ENCODE assay signal across 1 cellular context in genomic region chr3:57079221-57079831, GRCh38.
A peak's percentile ranks its signal among the peaks of the same experiment; 100 is the strongest.
TF ChIP-seq lines count a peak whose summit lies in the region.

No MANE protein-coding gene starts in this region.

TF ChIP-seq in HepG2, 621 proteins besides CTCF, POLR2A, EP300 and RAD21 (continued from another document and continues in another):
- TF ChIP-seq CEBPZ (IDR thresholded peaks at IDR 0.05; ENCODE audit: low read length) (no peak), ZNF225 (CRISPR knock-in tag; IDR thresholded peaks at IDR 0.05) (no peak), ZNF570 (CRISPR knock-in tag; IDR thresholded peaks at IDR 0.05; ENCODE audit: borderline replicate concordance) (no peak), MNT (IDR thresholded peaks at IDR 0.05) (no peak), ZNF274 (CRISPR knock-in tag; IDR thresholded peaks at IDR 0.05) (no peak), ZNF501 (CRISPR knock-in tag; IDR thresholded peaks at IDR 0.05) (0 out of 2 replicates have a peak, but pooled peaks have one; percentile 45), HNRNPH1 (optimal IDR thresholded peaks at IDR 0.05; ENCODE audit: low read depth, low read length) (no peak), ZBTB43 (CRISPR knock-in tag; conservative IDR thresholded peaks at IDR 0.05) (no peak), ZNF280B (CRISPR knock-in tag; IDR thresholded peaks at IDR 0.05; ENCODE audit: borderline replicate concordance) (0 out of 2 replicates have a peak, but pooled peaks have one; percentile 26), MED13 (CRISPR knock-in tag; IDR thresholded peaks at IDR 0.05) (no peak; the same call in 1 of the 2 replicates), ZNF530 (CRISPR knock-in tag; IDR thresholded peaks at IDR 0.05; ENCODE audit: low read depth) (no peak), ZKSCAN5 (CRISPR knock-in tag; IDR thresholded peaks at IDR 0.05) (peak; percentile 98), ZFP62 (CRISPR knock-in tag; IDR thresholded peaks at IDR 0.05) (no peak), MAZ (IDR thresholded peaks at IDR 0.05; ENCODE audit: borderline replicate concordance, low read depth, low read length) (no peak), MAZ (CRISPR knock-in tag; IDR thresholded peaks at IDR 0.05; ENCODE audit: low read depth) (no peak), ZNF335 (CRISPR knock-in tag; IDR thresholded peaks at IDR 0.05) (no peak), ZNF691 (CRISPR knock-in tag; IDR thresholded peaks at IDR 0.05; ENCODE audit: borderline replicate concordance, low read depth) (no peak), PAF1 (CRISPR knock-in tag; IDR thresholded peaks at IDR 0.05) (no peak), FOXO1 (CRISPR knock-in tag; IDR thresholded peaks at IDR 0.05) (no peak; the same call in 1 of the 2 replicates), KDM5B (CRISPR knock-in tag; IDR thresholded peaks at IDR 0.05; ENCODE audit: borderline replicate concordance) (peak; percentile 23; the same call in 1 of the 2 replicates), POGK (CRISPR knock-in tag; conservative IDR thresholded peaks at IDR 0.05) (no peak), ZNF776 (CRISPR knock-in tag; IDR thresholded peaks at IDR 0.05) (0 out of 2 replicates have a peak, but pooled peaks have one; percentile 28), TOE1 (CRISPR knock-in tag; IDR thresholded peaks at IDR 0.05) (no peak), XBP1 (CRISPR knock-in tag; IDR thresholded peaks at IDR 0.05) (no peak), ZFP37 (CRISPR knock-in tag; IDR thresholded peaks at IDR 0.05; ENCODE audit: borderline replicate concordance) (no peak), ZNF703 (CRISPR knock-in tag; IDR thresholded peaks at IDR 0.05; ENCODE audit: borderline replicate concordance) (no peak), SIN3A (IDR thresholded peaks at IDR 0.05; ENCODE audit: borderline replicate concordance, low read depth, low read length) (peak; percentile 21; the same call in 1 of the 2 replicates), ZNF18 (CRISPR knock-in tag; IDR thresholded peaks at IDR 0.05; ENCODE audit: insufficient replicate concordance) (no peak), SNRNP70 (IDR thresholded peaks at IDR 0.05; ENCODE audit: low read depth, low read length) (no peak)
- TF ChIP-seq, protein P1, sequence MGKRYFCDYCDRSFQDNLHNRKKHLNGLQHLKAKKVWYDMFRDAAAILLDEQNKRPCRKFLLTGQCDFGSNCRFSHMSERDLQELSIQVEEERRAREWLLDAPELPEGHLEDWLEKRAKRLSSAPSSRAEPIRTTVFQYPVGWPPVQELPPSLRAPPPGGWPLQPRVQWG (CRISPR knock-in tag; IDR thresholded peaks at IDR 0.05; ENCODE audit: borderline replicate concordance, low read depth) = no peak
- TF ChIP-seq, protein P2, sequence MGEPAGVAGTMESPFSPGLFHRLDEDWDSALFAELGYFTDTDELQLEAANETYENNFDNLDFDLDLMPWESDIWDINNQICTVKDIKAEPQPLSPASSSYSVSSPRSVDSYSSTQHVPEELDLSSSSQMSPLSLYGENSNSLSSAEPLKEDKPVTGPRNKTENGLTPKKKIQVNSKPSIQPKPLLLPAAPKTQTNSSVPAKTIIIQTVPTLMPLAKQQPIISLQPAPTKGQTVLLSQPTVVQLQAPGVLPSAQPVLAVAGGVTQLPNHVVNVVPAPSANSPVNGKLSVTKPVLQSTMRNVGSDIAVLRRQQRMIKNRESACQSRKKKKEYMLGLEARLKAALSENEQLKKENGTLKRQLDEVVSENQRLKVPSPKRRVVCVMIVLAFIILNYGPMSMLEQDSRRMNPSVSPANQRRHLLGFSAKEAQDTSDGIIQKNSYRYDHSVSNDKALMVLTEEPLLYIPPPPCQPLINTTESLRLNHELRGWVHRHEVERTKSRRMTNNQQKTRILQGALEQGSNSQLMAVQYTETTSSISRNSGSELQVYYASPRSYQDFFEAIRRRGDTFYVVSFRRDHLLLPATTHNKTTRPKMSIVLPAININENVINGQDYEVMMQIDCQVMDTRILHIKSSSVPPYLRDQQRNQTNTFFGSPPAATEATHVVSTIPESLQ (CRISPR knock-in tag; conservative IDR thresholded peaks at IDR 0.05) = no peak
- TF ChIP-seq, protein P3, sequence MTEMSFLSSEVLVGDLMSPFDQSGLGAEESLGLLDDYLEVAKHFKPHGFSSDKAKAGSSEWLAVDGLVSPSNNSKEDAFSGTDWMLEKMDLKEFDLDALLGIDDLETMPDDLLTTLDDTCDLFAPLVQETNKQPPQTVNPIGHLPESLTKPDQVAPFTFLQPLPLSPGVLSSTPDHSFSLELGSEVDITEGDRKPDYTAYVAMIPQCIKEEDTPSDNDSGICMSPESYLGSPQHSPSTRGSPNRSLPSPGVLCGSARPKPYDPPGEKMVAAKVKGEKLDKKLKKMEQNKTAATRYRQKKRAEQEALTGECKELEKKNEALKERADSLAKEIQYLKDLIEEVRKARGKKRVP (CRISPR knock-in tag; IDR thresholded peaks at IDR 0.05) = no peak
- TF ChIP-seq, protein P4, sequence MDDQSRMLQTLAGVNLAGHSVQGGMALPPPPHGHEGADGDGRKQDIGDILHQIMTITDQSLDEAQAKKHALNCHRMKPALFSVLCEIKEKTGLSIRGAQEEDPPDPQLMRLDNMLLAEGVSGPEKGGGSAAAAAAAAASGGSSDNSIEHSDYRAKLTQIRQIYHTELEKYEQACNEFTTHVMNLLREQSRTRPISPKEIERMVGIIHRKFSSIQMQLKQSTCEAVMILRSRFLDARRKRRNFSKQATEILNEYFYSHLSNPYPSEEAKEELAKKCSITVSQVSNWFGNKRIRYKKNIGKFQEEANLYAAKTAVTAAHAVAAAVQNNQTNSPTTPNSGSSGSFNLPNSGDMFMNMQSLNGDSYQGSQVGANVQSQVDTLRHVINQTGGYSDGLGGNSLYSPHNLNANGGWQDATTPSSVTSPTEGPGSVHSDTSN (CRISPR knock-in tag; IDR thresholded peaks at IDR 0.05; ENCODE audit: borderline replicate concordance) = no peak
- TF ChIP-seq, protein P5, sequence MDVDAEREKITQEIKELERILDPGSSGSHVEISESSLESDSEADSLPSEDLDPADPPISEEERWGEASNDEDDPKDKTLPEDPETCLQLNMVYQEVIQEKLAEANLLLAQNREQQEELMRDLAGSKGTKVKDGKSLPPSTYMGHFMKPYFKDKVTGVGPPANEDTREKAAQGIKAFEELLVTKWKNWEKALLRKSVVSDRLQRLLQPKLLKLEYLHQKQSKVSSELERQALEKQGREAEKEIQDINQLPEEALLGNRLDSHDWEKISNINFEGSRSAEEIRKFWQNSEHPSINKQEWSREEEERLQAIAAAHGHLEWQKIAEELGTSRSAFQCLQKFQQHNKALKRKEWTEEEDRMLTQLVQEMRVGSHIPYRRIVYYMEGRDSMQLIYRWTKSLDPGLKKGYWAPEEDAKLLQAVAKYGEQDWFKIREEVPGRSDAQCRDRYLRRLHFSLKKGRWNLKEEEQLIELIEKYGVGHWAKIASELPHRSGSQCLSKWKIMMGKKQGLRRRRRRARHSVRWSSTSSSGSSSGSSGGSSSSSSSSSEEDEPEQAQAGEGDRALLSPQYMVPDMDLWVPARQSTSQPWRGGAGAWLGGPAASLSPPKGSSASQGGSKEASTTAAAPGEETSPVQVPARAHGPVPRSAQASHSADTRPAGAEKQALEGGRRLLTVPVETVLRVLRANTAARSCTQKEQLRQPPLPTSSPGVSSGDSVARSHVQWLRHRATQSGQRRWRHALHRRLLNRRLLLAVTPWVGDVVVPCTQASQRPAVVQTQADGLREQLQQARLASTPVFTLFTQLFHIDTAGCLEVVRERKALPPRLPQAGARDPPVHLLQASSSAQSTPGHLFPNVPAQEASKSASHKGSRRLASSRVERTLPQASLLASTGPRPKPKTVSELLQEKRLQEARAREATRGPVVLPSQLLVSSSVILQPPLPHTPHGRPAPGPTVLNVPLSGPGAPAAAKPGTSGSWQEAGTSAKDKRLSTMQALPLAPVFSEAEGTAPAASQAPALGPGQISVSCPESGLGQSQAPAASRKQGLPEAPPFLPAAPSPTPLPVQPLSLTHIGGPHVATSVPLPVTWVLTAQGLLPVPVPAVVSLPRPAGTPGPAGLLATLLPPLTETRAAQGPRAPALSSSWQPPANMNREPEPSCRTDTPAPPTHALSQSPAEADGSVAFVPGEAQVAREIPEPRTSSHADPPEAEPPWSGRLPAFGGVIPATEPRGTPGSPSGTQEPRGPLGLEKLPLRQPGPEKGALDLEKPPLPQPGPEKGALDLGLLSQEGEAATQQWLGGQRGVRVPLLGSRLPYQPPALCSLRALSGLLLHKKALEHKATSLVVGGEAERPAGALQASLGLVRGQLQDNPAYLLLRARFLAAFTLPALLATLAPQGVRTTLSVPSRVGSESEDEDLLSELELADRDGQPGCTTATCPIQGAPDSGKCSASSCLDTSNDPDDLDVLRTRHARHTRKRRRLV (CRISPR knock-in tag; IDR thresholded peaks at IDR 0.05) = no peak
